ENCODE assay signal across 8 cellular contexts in the genomic region with DNA sequence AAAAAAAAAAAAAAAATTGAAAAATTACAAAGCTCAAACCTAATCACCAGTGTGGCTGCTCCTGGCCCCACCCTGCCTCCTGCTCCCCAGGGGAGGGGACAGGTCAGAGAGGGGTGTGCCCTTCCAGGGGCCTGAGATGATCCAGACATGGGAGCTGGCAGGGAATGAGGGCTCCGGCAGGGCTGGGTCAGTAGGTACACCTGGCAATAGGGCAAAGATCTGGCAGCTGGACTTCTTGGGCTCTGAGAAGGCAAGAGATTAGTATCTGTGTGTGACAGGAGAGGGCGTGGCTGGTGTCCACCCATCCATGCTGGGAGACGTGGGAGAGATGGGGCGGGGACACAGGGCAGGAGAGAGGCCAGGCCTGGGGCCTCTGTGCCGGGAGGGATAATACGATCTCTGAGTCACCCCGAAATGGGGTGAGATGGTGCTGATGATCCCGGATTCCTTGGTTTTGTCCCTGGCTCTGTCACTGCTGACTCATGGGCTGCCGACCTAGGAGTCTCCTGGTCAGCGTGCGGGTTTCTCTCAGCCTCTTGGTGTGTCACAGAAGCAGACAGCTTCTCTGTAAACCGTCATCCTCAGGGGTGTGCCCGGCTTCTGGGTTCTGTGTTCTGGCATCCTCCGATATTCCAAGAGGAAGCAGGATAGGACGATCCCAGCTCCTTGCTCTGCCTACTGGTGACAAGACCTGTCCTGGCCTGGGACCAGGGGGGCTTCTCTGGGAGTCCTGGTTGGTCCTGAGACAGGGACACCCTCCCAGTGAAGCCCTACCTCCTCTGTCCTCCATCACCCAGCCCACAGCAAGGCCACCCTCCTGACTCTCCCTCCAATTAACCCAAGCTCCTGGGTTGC. TPM values are rescaled to one million over a fixed set of nuclear protein-coding genes. Genes with fewer than 3 reads are reported as not detected.
DNase-seq lines count a peak whose midpoint lies in the region; ATAC-seq, FAIRE-seq and TF ChIP-seq lines count a peak whose summit lies in the region.

No MANE protein-coding gene starts in this region.

- ATAC-seq in pancreas = peak in 3 of 4 donors; percentile 36 to 78 (median 75)
- no peak for ATAC-seq in HG03432 (IDR thresholded peaks at IDR 0.05; ENCODE audit: unreplicated experiment)
- ATAC-seq in stimulated activated memory B cell treated with anti-CD40 and anti-IgM and Interleukin-4, amounts not matched to agents 10 μg/mL and 1 μg/mL and 100 μg/mL, for 72 hours = no peak

- H3K4me1 Mint-ChIP-seq in stimulated activated memory B cell treated with anti-CD40 and anti-IgM and Interleukin-4, amounts not matched to agents 10 μg/mL and 1 μg/mL and 100 μg/mL, for 72 hours = peaks cover 16% of the 10 kb centered on the region

- peak overlapping the region; percentile 48 to 52 for H3K9ac ChIP-seq in duodenal mucosa (ENCODE audit: low read depth in 1 of 2, low read length in 2 of 2)

- H3K4me3 ChIP-seq in duodenal mucosa (ENCODE audit: low read depth in 1 of 2, low read length in 2 of 2) (no peak overlapping the region), pancreas (no peak overlapping the region)

- no peak overlapping the region for H3K27ac Mint-ChIP-seq in stimulated activated memory B cell treated with anti-CD40 and anti-IgM and Interleukin-4, amounts not matched to agents 10 μg/mL and 1 μg/mL and 100 μg/mL, for 72 hours

- TF ChIP-seq CTCF in pancreas (IDR thresholded peaks at IDR 0.05) = no peak

- H3K27me3 Mint-ChIP-seq in stimulated activated memory B cell treated with anti-CD40 and anti-IgM and Interleukin-4, amounts not matched to agents 10 μg/mL and 1 μg/mL and 100 μg/mL, for 72 hours = peaks cover 39% of the 10 kb centered on the region

- H3K9me3 Mint-ChIP-seq in stimulated activated memory B cell treated with anti-CD40 and anti-IgM and Interleukin-4, amounts not matched to agents 10 μg/mL and 1 μg/mL and 100 μg/mL, for 72 hours = no peaks in the 10 kb centered on the region

- H3K27ac ChIP-seq in duodenal mucosa (ENCODE audit: low read depth, low read length) (peak overlapping the region; percentile 58), pancreas (peak overlapping the region in 1 of 4 donors; percentile 36)

- intact Hi-C loops in pancreas (cut with DNase I) = no loop called here

- H3K36me3 Mint-ChIP-seq in stimulated activated memory B cell treated with anti-CD40 and anti-IgM and Interleukin-4, amounts not matched to agents 10 μg/mL and 1 μg/mL and 100 μg/mL, for 72 hours = no peaks in the 10 kb centered on the region

- H3K9me3 ChIP-seq in duodenal mucosa (ENCODE audit: control insufficient read depth in 1 of 2, low read length in 2 of 2) (no peaks in the 10 kb centered on the region), pancreas (no peaks in the 10 kb centered on the region)

- H3K4me1 ChIP-seq in duodenal mucosa (ENCODE audit: control insufficient read depth in 1 of 2, insufficient read depth in 2 of 2, low read length in 2 of 2) = peaks cover 26 to 41% of the 10 kb centered on the region in 2 donors
- peaks cover 8 to 28% (median 14%) of the 10 kb centered on the region in 3 donors for H3K4me1 ChIP-seq in pancreas

- H3K36me3 ChIP-seq in duodenal mucosa (ENCODE audit: control insufficient read depth in 1 of 2, insufficient read depth in 2 of 2, low read length in 2 of 2) (no peaks in the 10 kb centered on the region), pancreas (no peaks in the 10 kb centered on the region)

- H3K4me3 Mint-ChIP-seq in stimulated activated memory B cell treated with anti-CD40 and anti-IgM and Interleukin-4, amounts not matched to agents 10 μg/mL and 1 μg/mL and 100 μg/mL, for 72 hours = no peak overlapping the region

- DNase-seq in DMS53 treated with DMSO at 0.1 percent for 48 hours (lab: John Stamatoyannopoulos, UW; ENCODE audit: unreplicated experiment) (peak; percentile 91), NCI-H510A treated with DMSO at 0.1 percent for 48 hours (lab: John Stamatoyannopoulos, UW) (peak; percentile 89), pancreas (peak in 3 of 6 donors; percentile 36 to 62 (median 58)), CD1c-positive myeloid dendritic cell (ENCODE audit: extremely low spot score) (no peak)
- DNase-seq in activated CD4-positive, alpha-beta T cell treated with anti-CD3 and anti-CD28 coated beads for 4 hours = no peak

- no peak for FAIRE-seq in pancreas (lab: Jason Lieb, UNC)

- WGBS in pancreas, 2 donors = 72 to 76% methylated on average over 15 of the region's 15 CpGs

- H3K27me3 ChIP-seq in duodenal mucosa (ENCODE audit: control insufficient read depth in 1 of 2, insufficient read depth in 2 of 2, low read length in 2 of 2) = no peaks in the 10 kb centered on the region
- no peaks in the 10 kb centered on the region for H3K27me3 ChIP-seq in pancreas

RNA-seq across cellular contexts. Expression of a gene that starts 8.2 kb away (rescaled TPM):
- total RNA-seq in pancreas = 100 to 1,000 TPM in 2 of 6 donors, 10 to 100 TPM in 4; 47.8 to 150 (median 65.1) TPM
- polyA plus RNA-seq in pancreas = 10 to 100 TPM; 73.1 to 75.2 TPM

RNA-seq across cellular contexts. Expression of a gene that starts 19.8 kb away (rescaled TPM):
- 10 to 100 TPM in 1 of 6 donors, 1 to 10 TPM in 5; 3.0 to 11.2 (median 4.7) TPM for total RNA-seq in pancreas
- polyA plus RNA-seq in pancreas = 1 to 10 TPM; 5.6 to 6.6 TPM

RNA-seq across cellular contexts. Expression of a gene that starts 38.4 kb away (rescaled TPM):
- total RNA-seq in pancreas = under 1 TPM in 1 of 6 donors, not detected in 5; 0.25 TPM
- under 1 TPM in 1 of 2 donors, not detected in 1; 0.31 TPM for polyA plus RNA-seq in pancreas

RNA-seq across cellular contexts. Expression of a gene that starts 52.5 kb away (rescaled TPM):
- total RNA-seq in pancreas = 10 to 100 TPM; 42.9 to 62.0 (median 48.3) TPM
- polyA plus RNA-seq in pancreas = 100 to 1,000 TPM; 110 to 122 TPM

Comparison
In these comparisons a context has a peak if more than half of its experiments do, and no peak if none do; other contexts are left out.
1. DNase-seq: peak in DMS53 treated with DMSO at 0.1 percent for 48 hours (single experiment) and NCI-H510A treated with DMSO at 0.1 percent for 48 hours (single experiment); none in activated CD4-positive, alpha-beta T cell treated with anti-CD3 and anti-CD28 coated beads for 4 hours (0 of 2) and CD1c-positive myeloid dendritic cell (single experiment).
2. ATAC-seq: peak in pancreas (3 of 4); none in HG03432 (single experiment) and stimulated activated memory B cell treated with anti-CD40 and anti-IgM and Interleukin-4, amounts not matched to agents 10 μg/mL and 1 μg/mL and 100 μg/mL, for 72 hours (single experiment).